6 cellular contexts compared by ENCODE assay signal in the genomic region with DNA sequence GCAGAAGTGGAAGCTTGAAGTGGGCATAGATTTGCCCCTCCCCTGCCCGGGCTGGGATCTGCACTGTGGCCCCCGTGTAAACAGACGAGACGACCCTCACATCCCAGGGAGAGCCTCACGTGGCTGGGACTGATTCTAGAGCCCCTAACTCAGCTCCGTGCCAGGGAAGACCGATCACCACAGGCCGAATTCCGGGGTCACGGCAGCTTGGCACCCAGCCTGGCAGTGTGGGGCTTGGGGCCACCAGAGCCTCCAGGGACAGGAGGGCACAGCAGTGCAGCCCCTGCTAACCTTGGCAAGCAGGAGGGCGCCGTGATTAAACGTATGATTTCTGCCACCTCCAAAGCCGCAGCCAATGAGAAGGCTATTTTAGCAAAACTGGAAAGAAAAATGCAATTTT.
A peak's percentile ranks its signal among the peaks of the same experiment; 100 is the strongest.
DNase-seq lines count a peak whose midpoint lies in the region; ATAC-seq and TF ChIP-seq lines count a peak whose summit lies in the region.
"Not testable (repeated sequence)": the region's sequence is repeated elsewhere in the genome, so short reads cannot be mapped to it uniquely, and the experiment has no call there.

No MANE protein-coding gene starts in this region.

- H3K27ac Mint-ChIP-seq in type B pancreatic cell: not testable (repeated sequence)

- not testable (repeated sequence) for TF ChIP-seq EP300 in sigmoid colon (IDR thresholded peaks at IDR 0.05)

- H3K79me2 ChIP-seq in PC-3 (ENCODE audit: low read length); mammary epithelial cell (ENCODE audit: insufficient read depth, low read length): not testable (repeated sequence)

- BruUV-seq in PC-3 (replicated peaks; lab: Mats Ljungman, UMichigan); mammary epithelial cell (replicated peaks; lab: Mats Ljungman, UMichigan): not testable (repeated sequence)

- H3K9me2 ChIP-seq in PC-3 (replicated peaks; ENCODE audit: low read length): not testable (repeated sequence)

- POLR2A ChIA-PET in PC-3 (lab: Charles Lee; ENCODE audit: unreplicated experiment): not testable (repeated sequence)

- not testable (repeated sequence) for H3K36me3 ChIP-seq in PC-3 (ENCODE audit: low read depth, low read length); mammary epithelial cell (ENCODE audit: insufficient read depth, low read length); sigmoid colon

- 10% methylated on average over 2 of the region's 14 CpGs for WGBS in mammary epithelial cell (ENCODE audit: low coverage, missing lambda C conversion rate)
- 87 to 92% methylated on average over 11 to 12 of the region's 14 CpGs for WGBS in sigmoid colon, 2 donors

- not testable (repeated sequence) for H3K4me1 ChIP-seq in PC-3 (ENCODE audit: insufficient read depth, low read length); mammary epithelial cell (ENCODE audit: insufficient read depth, low read length)
- peaks cover 0 to 13% (median 9%) of the 10 kb centered on the region in 4 donors for H3K4me1 ChIP-seq in sigmoid colon

- not testable (repeated sequence) for H3K36me3 Mint-ChIP-seq in type B pancreatic cell

- not testable (repeated sequence) for TF ChIP-seq POLR2A in sigmoid colon (IDR thresholded peaks at IDR 0.05)

- not testable (repeated sequence) for DNase-seq in PC-3, mammary epithelial cell
- DNase-seq in islet precursor cell (peak; percentile 26), mesenteric fat pad (ENCODE audit: low spot score) (peak; percentile 64), sigmoid colon (peak; percentile 42), type B pancreatic cell (ENCODE audit: extremely low spot score, unreplicated experiment) (peak; percentile 49)

- CTCF ChIA-PET in PC-3 (lab: Charles Lee); mammary epithelial cell (lab: Charles Lee; ENCODE audit: low non-redundant PET): not testable (repeated sequence)

- TF ChIP-seq CTCF in PC-3 (conservative IDR thresholded peaks at IDR 0.05; ENCODE audit: low read depth, low read length); mammary epithelial cell (conservative IDR thresholded peaks at IDR 0.05 in 1 of 2, IDR thresholded peaks at IDR 0.05 in 1 of 2; ENCODE audit: extremely low read depth in 1 of 2, insufficient read depth in 1 of 2, low read depth in 1 of 2, low read length in 2 of 2); sigmoid colon (IDR thresholded peaks at IDR 0.05); type B pancreatic cell (conservative IDR thresholded peaks at IDR 0.05): not testable (repeated sequence)

- in situ Hi-C loops in mammary epithelial cell (cut with MboI; ENCODE audit: low sequenced_read_pairs in 2 of 2): loop anchor here in 1 of 2 donors (25.0 kb wide), 1 partner anchor 253 kb away; no protein-coding TSS in a partner anchor

- not testable (repeated sequence) for H3K27me3 ChIP-seq in PC-3 (ENCODE audit: low read length); mammary epithelial cell (ENCODE audit: insufficient read depth, low read length); sigmoid colon

- not testable (repeated sequence) for H4K20me1 ChIP-seq in PC-3 (ENCODE audit: low read length); mammary epithelial cell (ENCODE audit: insufficient read depth, low read length)

- 0 out of 2 replicates have a peak overlapping the region, but pooled peaks have one; percentile 18 for H2AFZ ChIP-seq in PC-3 (ENCODE audit: low read length)
- H2AFZ ChIP-seq in mammary epithelial cell (ENCODE audit: low read depth, low read length): not testable (repeated sequence)

- not testable (repeated sequence) for H3K9me3 Mint-ChIP-seq in type B pancreatic cell

- not testable (repeated sequence) for ATAC-seq in PC-3

- H3K9ac ChIP-seq in PC-3 (ENCODE audit: low read length); mammary epithelial cell (ENCODE audit: insufficient read depth, low read length): not testable (repeated sequence)

- not testable (repeated sequence) for H3K9me3 ChIP-seq in PC-3 (ENCODE audit: low read length); mammary epithelial cell (replicated peaks; ENCODE audit: insufficient read depth, low read length); sigmoid colon

- H3K4me3 Mint-ChIP-seq in type B pancreatic cell: not testable (repeated sequence)

- dilution Hi-C loops in mammary epithelial cell (cut with HindIII; ENCODE audit: low sequenced_read_pairs): not testable (repeated sequence)

- H3K4me1 Mint-ChIP-seq in type B pancreatic cell (ENCODE audit: unreplicated experiment): not testable (repeated sequence)

- H3K4me2 ChIP-seq in PC-3 (ENCODE audit: low read length) (peak overlapping the region; percentile 78; the same call in 1 of the 2 replicates), mammary epithelial cell (ENCODE audit: insufficient read depth, low read depth, low read length) (peak overlapping the region; percentile 42)

- not testable (repeated sequence) for H3F3A ChIP-seq in PC-3 (ENCODE audit: low read length, unreplicated experiment)

- H3K27ac ChIP-seq in PC-3 (ENCODE audit: low read length); mammary epithelial cell (ENCODE audit: insufficient read depth, low read depth, low read length); sigmoid colon: not testable (repeated sequence)

- intact Hi-C loops in PC-3 (cut with micrococcal nuclease); mammary epithelial cell (cut with micrococcal nuclease); sigmoid colon (cut with DNase I): not testable (repeated sequence)

- peak overlapping the region; percentile 50; the same call in 1 of the 2 replicates for H3K4me3 ChIP-seq in PC-3 (ENCODE audit: low read length)
- not testable (repeated sequence) for H3K4me3 ChIP-seq in mammary epithelial cell (replicated peaks in 1 of 3; ENCODE audit: insufficient read depth in 1 of 3, low read depth in 2 of 3, low read length in 3 of 3); sigmoid colon

- not testable (repeated sequence) for H3K27me3 Mint-ChIP-seq in type B pancreatic cell
